28 cellular contexts compared by ENCODE assay signal in genomic region chr3:151881137-151881536, GRCh38. TPM values are rescaled to one million over a fixed set of nuclear protein-coding genes. Genes with fewer than 3 reads are reported as not detected.
"Had no signal": no experiment of that assay in that cellular context is flagged by ENCODE, and none has a peak within 500 bp of the region (broad histone marks: within the 10 kb centered on the region; RNA-seq: fewer than 3 reads in every experiment).

No MANE protein-coding gene starts in this region.

- H3K27me3 ChIP-seq: colonic mucosa, esophagus muscularis mucosa, ovary, stomach, thyroid gland, vagina had no signal

- DNase-seq: colonic mucosa; dermis blood vessel endothelial cell; effector memory CD4-positive, alpha-beta T cell; foreskin melanocyte; hypothalamus; immature natural killer cell; islet precursor cell; kidney glomerular epithelial cell; mesenchymal stem cell; naive thymus-derived CD8-positive, alpha-beta T cell; nephron progenitor cell; occipital lobe; ovary; posterior cingulate gyrus; psoas muscle; stimulated activated CD4-positive, alpha-beta T cell treated with anti-CD3 and anti-CD28 coated beads, Interleukin-2, amount 100 ng/mL, for 24 hours; stimulated activated CD4-positive, alpha-beta T cell treated with anti-CD3 and anti-CD28 coated beads, Interleukin-4, amount 100 ng/mL, for 24 hours; stimulated activated naive CD4-positive, alpha-beta T cell treated with Interleukin-2 at 50 U/mL for 16 hours; stomach; thyroid gland; trophoblast cell had no signal

- ATAC-seq: naive thymus-derived CD8-positive, alpha-beta T cell; psoas muscle; sciatic nerve; stimulated activated effector memory CD8-positive, alpha-beta T cell treated with anti-CD3 and anti-CD28 coated beads, Interleukin-12 subunit alpha, Interleukin-12 subunit beta, amount 100 ng/mL, for 72 hours had no signal

- H3K36me3 Mint-ChIP-seq: immature natural killer cell; stimulated activated effector memory CD8-positive, alpha-beta T cell treated with anti-CD3 and anti-CD28 coated beads, Interleukin-12 subunit alpha, Interleukin-12 subunit beta, amount 100 ng/mL, for 72 hours had no signal

- H3K4me3 Mint-ChIP-seq: immature natural killer cell; naive thymus-derived CD8-positive, alpha-beta T cell; nephron progenitor cell; stimulated activated effector memory CD8-positive, alpha-beta T cell treated with anti-CD3 and anti-CD28 coated beads, Interleukin-12 subunit alpha, Interleukin-12 subunit beta, amount 100 ng/mL, for 72 hours had no signal

- H3K4me1 Mint-ChIP-seq: stimulated activated effector memory CD8-positive, alpha-beta T cell treated with anti-CD3 and anti-CD28 coated beads, Interleukin-12 subunit alpha, Interleukin-12 subunit beta, amount 100 ng/mL, for 72 hours had no signal

- FAIRE-seq: endothelial cell of umbilical vein had no signal

- H3K4me3 ChIP-seq: colonic mucosa, esophagus muscularis mucosa, lung, ovary, psoas muscle, stomach, thyroid gland, vagina had no signal

- H3K9me3 ChIP-seq: colonic mucosa, esophagus muscularis mucosa, ovary, psoas muscle, stomach, thyroid gland, vagina had no signal

- H3K9me3 Mint-ChIP-seq: stimulated activated effector memory CD8-positive, alpha-beta T cell treated with anti-CD3 and anti-CD28 coated beads, Interleukin-12 subunit alpha, Interleukin-12 subunit beta, amount 100 ng/mL, for 72 hours had no signal

- H3K27ac ChIP-seq: colonic mucosa, esophagus muscularis mucosa, ovary, psoas muscle, stomach, thyroid gland, vagina had no signal

- H3K27ac Mint-ChIP-seq: immature natural killer cell; naive thymus-derived CD8-positive, alpha-beta T cell; nephron progenitor cell; stimulated activated effector memory CD8-positive, alpha-beta T cell treated with anti-CD3 and anti-CD28 coated beads, Interleukin-12 subunit alpha, Interleukin-12 subunit beta, amount 100 ng/mL, for 72 hours had no signal

- H3K36me3 ChIP-seq: colonic mucosa, esophagus muscularis mucosa, ovary, stomach, thyroid gland, vagina had no signal

- H3K4me1 ChIP-seq: colonic mucosa, psoas muscle, thyroid gland, vagina had no signal

RNA-seq across cellular contexts. Expression of gene SUCNR1, which starts 7.7 kb away (rescaled TPM):
- total RNA-seq: dermis blood vessel endothelial cell; endothelial cell of umbilical vein; myocyte; naive thymus-derived CD8-positive, alpha-beta T cell had no signal
- polyA plus RNA-seq: endothelial cell of umbilical vein; naive thymus-derived CD8-positive, alpha-beta T cell had no signal
